Comparison of ENCODE assay signal across 34 cellular contexts in the genomic region with DNA sequence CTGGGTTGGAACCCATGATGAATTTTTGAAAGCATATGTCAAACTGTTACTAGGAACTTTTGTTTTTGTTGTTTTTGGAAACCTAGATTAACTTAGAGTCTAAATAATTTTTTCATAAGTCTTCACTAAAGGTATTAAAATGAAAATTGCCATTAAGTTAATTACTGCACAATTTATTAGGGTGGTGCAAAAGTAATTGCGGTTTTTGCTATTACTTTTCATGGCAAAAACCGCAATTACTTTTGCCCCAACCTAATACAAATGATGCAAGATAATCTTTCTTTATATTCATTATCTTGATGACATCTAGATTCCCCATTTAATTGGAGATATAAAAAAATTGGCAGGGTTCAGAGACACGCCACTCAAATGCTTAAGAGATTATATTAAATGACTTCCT.
DNase-seq lines count a peak whose midpoint lies in the region; ATAC-seq, FAIRE-seq and TF ChIP-seq lines count a peak whose summit lies in the region.
"Had no signal": no experiment of that assay in that cellular context is flagged by ENCODE, and none has a peak within 500 bp of the region (broad histone marks: within the 10 kb centered on the region; RNA-seq: fewer than 3 reads in every experiment).

No MANE protein-coding gene starts in this region.

- no peaks in the 10 kb centered on the region for H3K4me1 Mint-ChIP-seq in CD4-positive, alpha-beta T cell (ENCODE audit: low read depth)
- H3K4me1 Mint-ChIP-seq: B cell; CD14-positive monocyte; CD4-positive, alpha-beta memory T cell; CD4-positive, CD25-positive, alpha-beta regulatory T cell; CD8-positive, alpha-beta memory T cell had no signal

- BruUV-seq in HepG2 (replicated peaks; lab: Mats Ljungman, UMichigan), result no TSS peak
- no TSS peak for BruUV-seq in K562 (replicated peaks; lab: Mats Ljungman, UMichigan)

- in situ Hi-C loops in HepG2 (cut with HindIII; ENCODE audit: extremely low pct_ligation_motif_present, low pct_unique_long_range_greater_than_20kb) (no loop called here), K562 (cut with MboI) (no loop called here)

- 17% methylated on average over 3 of the region's 3 CpGs for WGBS in HepG2 (ENCODE audit: low lambda C conversion rate)
- WGBS in right lobe of liver (ENCODE audit: insufficient coverage, low coverage, low lambda C conversion rate, missing lambda C conversion rate), result 49% methylated on average over 3 of the region's 3 CpGs
- WGBS in K562 (ENCODE audit: insufficient coverage, low coverage, missing lambda C conversion rate), result 0% methylated on average over 3 of the region's 3 CpGs

- TF ChIP-seq CTCF in HepG2 (CRISPR knock-in tag; IDR thresholded peaks at IDR 0.05) (no peak), right lobe of liver (IDR thresholded peaks at IDR 0.05) (no peak), K562 (IDR thresholded peaks at IDR 0.05 in 2 of 3, conservative IDR thresholded peaks at IDR 0.05 in 1 of 3; ENCODE audit: insufficient read depth in 2 of 3, low read depth in 1 of 3, low read length in 3 of 3) (no peak)
- no peak for TF ChIP-seq CTCF in CD4-positive, alpha-beta T cell (IDR thresholded peaks at IDR 0.05)

- CTCF ChIA-PET in HepG2 (lab: Yijun Ruan, JAX; ENCODE audit: low intra/inter-chr PET ratio, low total read pairs), result no interaction called here
- CTCF ChIA-PET in HEK293T (lab: Yijun Ruan, JAX), result no interaction called here
- CTCF ChIA-PET in K562 (lab: Yijun Ruan, JAX; ENCODE audit: low intra/inter-chr PET ratio), result no interaction called here
- CTCF ChIA-PET in CD4-positive, alpha-beta T cell (lab: Charles Lee), result no interaction called here

- no peaks in the 10 kb centered on the region for H3K36me3 Mint-ChIP-seq in CD4-positive, alpha-beta T cell (ENCODE audit: low read depth)
- H3K36me3 Mint-ChIP-seq: CD14-positive monocyte; CD4-positive, alpha-beta memory T cell; CD4-positive, CD25-positive, alpha-beta regulatory T cell; CD8-positive, alpha-beta memory T cell; CD8-positive, alpha-beta T cell had no signal

- H3K27me3 Mint-ChIP-seq in CD4-positive, alpha-beta T cell, result no peaks in the 10 kb centered on the region
- H3K27me3 Mint-ChIP-seq: B cell; CD4-positive, alpha-beta memory T cell; CD4-positive, CD25-positive, alpha-beta regulatory T cell had no signal

- no peaks in the 10 kb centered on the region for H3K4me1 ChIP-seq in HepG2 (ENCODE audit: insufficient read depth, low read length)
- H3K4me1 ChIP-seq in right lobe of liver, result no peaks in the 10 kb centered on the region
- no peaks in the 10 kb centered on the region for H3K4me1 ChIP-seq in K562 (replicated peaks in 1 of 2; ENCODE audit: control insufficient read depth in 2 of 2, insufficient read depth in 2 of 2, low read length in 2 of 2)
- H3K4me1 ChIP-seq: A549; BE2C; BLaER1; BLaER1 treated with 17β-estradiol and CSF1 and Interleukin-3, amounts not matched to agents 10 nM and 100 nM; Caco-2 had no signal

- H3K27ac ChIP-seq in HepG2 (ENCODE audit: extremely low read length, insufficient read depth, low read length) (no peak overlapping the region), right lobe of liver (no peak overlapping the region), K562 (ENCODE audit: extremely low read depth, low read depth, low read length) (no peak overlapping the region)
- no peak overlapping the region for H3K27ac ChIP-seq in CD4-positive, alpha-beta T cell (ENCODE audit: low read depth, low read length)
- H3K27ac ChIP-seq: 22Rv1; A549; BLaER1; BLaER1 treated with 17β-estradiol and CSF1 and Interleukin-3, amounts not matched to agents 10 nM and 100 nM; C4-2B had no signal

- H3K36me3 ChIP-seq in HepG2 (replicated peaks in 1 of 2; ENCODE audit: control insufficient read depth in 1 of 2, insufficient read depth in 2 of 2, low read length in 2 of 2) (no peaks in the 10 kb centered on the region), right lobe of liver (no peaks in the 10 kb centered on the region), K562 (ENCODE audit: control insufficient read depth, insufficient read depth, low read length) (no peaks in the 10 kb centered on the region)
- H3K36me3 ChIP-seq: BE2C; BLaER1; BLaER1 treated with 17β-estradiol and CSF1 and Interleukin-3, amounts not matched to agents 10 nM and 100 nM had no signal

- H3K4me3 ChIP-seq in HepG2 (replicated peaks in 1 of 3; ENCODE audit: insufficient read depth in 1 of 3, low read depth in 2 of 3, low read length in 3 of 3) (no peak overlapping the region), right lobe of liver (no peak overlapping the region), K562 (no peak overlapping the region)
- H3K4me3 ChIP-seq: A549; BLaER1; BLaER1 treated with 17β-estradiol and CSF1 and Interleukin-3, amounts not matched to agents 10 nM and 100 nM had no signal

- H3K9me3 ChIP-seq in HepG2 (ENCODE audit: low read length) (peaks cover 6% of the 10 kb centered on the region; the same call in 1 of the 2 replicates), right lobe of liver (no peaks in the 10 kb centered on the region), K562 (replicated peaks; ENCODE audit: control insufficient read depth, insufficient read depth, low read depth, low read length) (no peaks in the 10 kb centered on the region)
- no peaks in the 10 kb centered on the region for H3K9me3 ChIP-seq in CD4-positive, alpha-beta T cell (ENCODE audit: control insufficient read depth, low read length)
- H3K9me3 ChIP-seq: A549, BE2C had no signal

- DNase-seq in HepG2 (ENCODE audit: low spot score) (no peak), right lobe of liver (no peak), HEK293T (ENCODE audit: extremely low spot score) (no peak), K562 (ENCODE audit: extremely low read depth in 1 of 4, low spot score in 3 of 4) (no peak)
- no peak for DNase-seq in CD4-positive, alpha-beta T cell
- DNase-seq: 8988T; ACHN; AML-193; BE2C; C1 segment of cervical spinal cord; Caco-2; Calu3; CD4-positive, alpha-beta memory T cell; CD4-positive, CD25-positive, alpha-beta regulatory T cell; CD8-positive, alpha-beta memory T cell; CD8-positive, alpha-beta T cell; COR-L47; DMS 273 treated with DMSO at 0.1 percent for 48 hours; DMS153; DMS53; DMS79; DMS79 treated with DMSO at 0.1 percent for 48 hours; DND-41; EL had no signal

- TF ChIP-seq EP300 in HepG2 (IDR thresholded peaks at IDR 0.05; ENCODE audit: low read depth in 2 of 2, low read length in 2 of 2), result no peak
- TF ChIP-seq EP300 in HepG2 (CRISPR knock-in tag; IDR thresholded peaks at IDR 0.05; ENCODE audit: borderline replicate concordance), result no peak
- TF ChIP-seq EP300 in K562 (IDR thresholded peaks at IDR 0.05; ENCODE audit: low read length), result no peak

- no peaks in the 10 kb centered on the region for H3K27me3 ChIP-seq in HepG2 (ENCODE audit: control insufficient read depth in 1 of 2, insufficient read depth in 2 of 2, low read length in 2 of 2)
- no peaks in the 10 kb centered on the region for H3K27me3 ChIP-seq in right lobe of liver
- no peaks in the 10 kb centered on the region for H3K27me3 ChIP-seq in K562 (ENCODE audit: control insufficient read depth in 2 of 2, insufficient read depth in 2 of 2, low read length in 2 of 2)
- no peaks in the 10 kb centered on the region for H3K27me3 ChIP-seq in CD4-positive, alpha-beta T cell (ENCODE audit: control insufficient read depth, insufficient read depth, low read length)
- H3K27me3 ChIP-seq: BE2C; BLaER1; BLaER1 treated with 17β-estradiol and CSF1 and Interleukin-3, amounts not matched to agents 10 nM and 100 nM had no signal

- H3K9ac ChIP-seq in HepG2 (ENCODE audit: insufficient read depth, low read depth, low read length), result no peak overlapping the region
- H3K9ac ChIP-seq in K562 (ENCODE audit: insufficient read depth in 1 of 2, low read depth in 2 of 2, low read length in 2 of 2), result no peak overlapping the region
- H3K9ac ChIP-seq: BLaER1; BLaER1 treated with 17β-estradiol and CSF1 and Interleukin-3, amounts not matched to agents 10 nM and 100 nM had no signal

- H3K4me2 ChIP-seq in HepG2 (ENCODE audit: low read depth, low read length) (no peak overlapping the region), K562 (ENCODE audit: insufficient read depth, low read length) (no peak overlapping the region)
- H3K4me2 ChIP-seq: A549; BLaER1; BLaER1 treated with 17β-estradiol and CSF1 and Interleukin-3, amounts not matched to agents 10 nM and 100 nM had no signal

- H3K9me3 Mint-ChIP-seq in CD4-positive, alpha-beta T cell, result peaks cover 10% of the 10 kb centered on the region

- H3K79me2 ChIP-seq in HepG2 (ENCODE audit: insufficient read depth, low read length), result no peaks in the 10 kb centered on the region
- H3K79me2 ChIP-seq in K562 (ENCODE audit: control insufficient read depth, insufficient read depth, low read length), result no peaks in the 10 kb centered on the region

- POLR2A ChIA-PET in HepG2 (lab: Yijun Ruan, JAX) (no interaction called here), HEK293T (lab: Yijun Ruan, JAX) (no interaction called here), K562 (lab: Yijun Ruan, JAX) (interaction anchor here (1.1 kb wide), 1 partner anchor 10 kb away, joined by 3 read pairs; no protein-coding TSS in a partner anchor)
- POLR2A ChIA-PET in CD4-positive, alpha-beta T cell (lab: Charles Lee), result no interaction called here

- intact Hi-C loops in HepG2 (cut with micrococcal nuclease; ENCODE audit: unreplicated experiment), result no loop called here
- intact Hi-C loops in right lobe of liver (cut with DNase I), result no loop called here
- intact Hi-C loops in K562 (cut with micrococcal nuclease), result no loop called here
- intact Hi-C loops in CD4-positive, alpha-beta T cell (cut with DNase I, micrococcal nuclease), result no loop called here

- H2AFZ ChIP-seq in HepG2 (ENCODE audit: low read length) (no peak overlapping the region), K562 (ENCODE audit: low read depth, low read length) (no peak overlapping the region)

- ATAC-seq in HepG2 (no peak), right lobe of liver (no peak), K562 (no peak), GM21723 (IDR thresholded peaks at IDR 0.05; ENCODE audit: unreplicated experiment) (no peak)
- ATAC-seq in CD4-positive, alpha-beta T cell (ENCODE audit: poor library complexity), result no peak
- ATAC-seq: A549; CD8-positive, alpha-beta T cell had no signal

- no peak overlapping the region for H3K27ac Mint-ChIP-seq in CD4-positive, alpha-beta T cell
- H3K27ac Mint-ChIP-seq: B cell; CD14-positive monocyte; CD4-positive, alpha-beta memory T cell; CD4-positive, CD25-positive, alpha-beta regulatory T cell; CD8-positive, alpha-beta memory T cell; CD8-positive, alpha-beta T cell had no signal

- no peak overlapping the region for H3K4me3 Mint-ChIP-seq in CD4-positive, alpha-beta T cell
- H3K4me3 Mint-ChIP-seq: B cell; CD14-positive monocyte; CD4-positive, alpha-beta memory T cell; CD4-positive, CD25-positive, alpha-beta regulatory T cell; CD8-positive, alpha-beta memory T cell; CD8-positive, alpha-beta T cell had no signal

- H4K20me1 ChIP-seq in HepG2 (ENCODE audit: insufficient read depth, low read length), result no peaks in the 10 kb centered on the region
- no peaks in the 10 kb centered on the region for H4K20me1 ChIP-seq in K562 (replicated peaks; ENCODE audit: control insufficient read depth, insufficient read depth, low read length)
- H4K20me1 ChIP-seq: BLaER1; BLaER1 treated with 17β-estradiol and CSF1 and Interleukin-3, amounts not matched to agents 10 nM and 100 nM had no signal

- TF ChIP-seq POLR2A in HepG2 (IDR thresholded peaks at IDR 0.05; ENCODE audit: insufficient read depth in 1 of 2, low read depth in 2 of 2, low read length in 2 of 2) (no peak), right lobe of liver (IDR thresholded peaks at IDR 0.05) (no peak), K562 (conservative IDR thresholded peaks at IDR 0.05) (no peak)

- no peak for FAIRE-seq in HepG2 (lab: Jason Lieb, UNC)
- no peak for FAIRE-seq in K562 (lab: Jason Lieb, UNC)
- FAIRE-seq: A204.1, A549, D721Med had no signal

- TF ChIP-seq RAD21 in HepG2 (CRISPR knock-in tag; IDR thresholded peaks at IDR 0.05) (no peak), K562 (CRISPR knock-in tag; conservative IDR thresholded peaks at IDR 0.05 in 1 of 2, IDR thresholded peaks at IDR 0.05 in 1 of 2) (no peak)

- H3K9me1 ChIP-seq in K562 (ENCODE audit: control insufficient read depth, insufficient read depth, low read length), result no peaks in the 10 kb centered on the region
